ENCODE assay signal across 3 cellular contexts in genomic region chr3:62562017-62562416, GRCh38.
A peak's percentile ranks its signal among the peaks of the same experiment; 100 is the strongest.
TF ChIP-seq lines count a peak whose summit lies in the region.

No MANE protein-coding gene starts in this region.

TF ChIP-seq in endothelial cell of umbilical vein, 7 proteins besides CTCF, POLR2A, EP300 and RAD21:
- TF ChIP-seq FOS (IDR thresholded peaks at IDR 0.05; ENCODE audit: borderline replicate concordance, insufficient read depth, low read length): peak; percentile 75
- TF ChIP-seq EZH2 (IDR thresholded peaks at IDR 0.05; ENCODE audit: borderline replicate concordance, low read depth, low read length, severe bottlenecking): no peak
- TF ChIP-seq JUN (IDR thresholded peaks at IDR 0.05; ENCODE audit: borderline replicate concordance, insufficient read depth, insufficient read length, low read depth): peak; percentile 75
- peak; percentile 47 for TF ChIP-seq POLR2AphosphoS5 (IDR thresholded peaks at IDR 0.05; ENCODE audit: insufficient read depth, low read depth, low read length)
- no peak for TF ChIP-seq MYC (IDR thresholded peaks at IDR 0.05; ENCODE audit: low read depth, low read length)
- TF ChIP-seq GATA2 (IDR thresholded peaks at IDR 0.05; ENCODE audit: insufficient read depth, insufficient read length, low read depth, low read length): no peak

TF ChIP-seq in GM23338, 12 proteins besides CTCF, POLR2A, EP300 and RAD21 (continues in another document):
- TF ChIP-seq STAT1 (IDR thresholded peaks at IDR 0.05; ENCODE audit: unreplicated experiment) (no peak), JUNB (IDR thresholded peaks at IDR 0.05; ENCODE audit: unreplicated experiment) (no peak), EZH2phosphoT487 (IDR thresholded peaks at IDR 0.05; ENCODE audit: unreplicated experiment) (no peak), NANOG (IDR thresholded peaks at IDR 0.05; ENCODE audit: borderline replicate concordance) (no peak), ZNF114 (CRISPR knock-in tag; IDR thresholded peaks at IDR 0.05) (no peak), EZH2 (IDR thresholded peaks at IDR 0.05; ENCODE audit: low read depth, unreplicated experiment) (no peak), POLR2AphosphoS5 (IDR thresholded peaks at IDR 0.05; ENCODE audit: low read depth) (no peak), CREB1 (CRISPR knock-in tag; IDR thresholded peaks at IDR 0.05; ENCODE audit: low read depth) (no peak), REST (IDR thresholded peaks at IDR 0.05; ENCODE audit: unreplicated experiment) (no peak), ZNF331 (CRISPR knock-in tag; IDR thresholded peaks at IDR 0.05; ENCODE audit: low read depth) (no peak), ETS1 (IDR thresholded peaks at IDR 0.05) (no peak)

TF ChIP-seq in WTC11, 78 proteins besides CTCF, POLR2A, EP300 and RAD21:
- no peak for TF ChIP-seq RELA (CRISPR knock-in tag; IDR thresholded peaks at IDR 0.05; ENCODE audit: borderline replicate concordance)
- no peak for TF ChIP-seq TP53 (CRISPR knock-in tag; IDR thresholded peaks at IDR 0.05)
- no peak for TF ChIP-seq AFF4 (CRISPR knock-in tag; IDR thresholded peaks at IDR 0.05; ENCODE audit: borderline replicate concordance)
- TF ChIP-seq GABPB1 (CRISPR knock-in tag; IDR thresholded peaks at IDR 0.05): no peak
- TF ChIP-seq ZMAT4 (CRISPR knock-in tag; IDR thresholded peaks at IDR 0.05): no peak
- no peak for TF ChIP-seq ZNF263 (CRISPR knock-in tag; IDR thresholded peaks at IDR 0.05; ENCODE audit: low read depth)
- TF ChIP-seq ZBTB43 (CRISPR knock-in tag; IDR thresholded peaks at IDR 0.05): no peak
- TF ChIP-seq SMAD4 (CRISPR knock-in tag; IDR thresholded peaks at IDR 0.05): no peak
- TF ChIP-seq HMGA2 (CRISPR knock-in tag; IDR thresholded peaks at IDR 0.05): no peak
- TF ChIP-seq CREM (CRISPR knock-in tag; IDR thresholded peaks at IDR 0.05): no peak
- TF ChIP-seq ZNF396 (CRISPR knock-in tag; IDR thresholded peaks at IDR 0.05; ENCODE audit: borderline replicate concordance): no peak
- no peak for TF ChIP-seq JAZF1 (CRISPR knock-in tag; IDR thresholded peaks at IDR 0.05)
- TF ChIP-seq ZNF532 (CRISPR knock-in tag; IDR thresholded peaks at IDR 0.05; ENCODE audit: borderline replicate concordance): no peak
- TF ChIP-seq NFYB (CRISPR knock-in tag; conservative IDR thresholded peaks at IDR 0.05; ENCODE audit: low read depth): no peak
- no peak for TF ChIP-seq ATF6 (CRISPR knock-in tag; IDR thresholded peaks at IDR 0.05)
- TF ChIP-seq NR2C2 (CRISPR knock-in tag; IDR thresholded peaks at IDR 0.05): no peak
- no peak for TF ChIP-seq ZNF425 (CRISPR knock-in tag; conservative IDR thresholded peaks at IDR 0.05)
